Comparison of ENCODE assay signal across 29 cellular contexts in genomic region chr5:140338918-140339317, GRCh38. TPM values are rescaled to one million over a fixed set of nuclear protein-coding genes. Genes with fewer than 3 reads are reported as not detected.
DNase-seq lines count a peak whose midpoint lies in the region; ATAC-seq and TF ChIP-seq lines count a peak whose summit lies in the region.
"Had no signal": no experiment of that assay in that cellular context is flagged by ENCODE, and none has a peak within 500 bp of the region (broad histone marks: within the 10 kb centered on the region; RNA-seq: fewer than 3 reads in every experiment).

No MANE protein-coding gene starts in this region.

- DNase-seq in left ventricle myocardium inferior (no peak), cardiac septum (ENCODE audit: low spot score) (no peak), PC-9 (no peak), left lobe of liver (ENCODE audit: low spot score) (no peak), NK-92 (lab: John Stamatoyannopoulos, UW; ENCODE audit: unreplicated experiment) (no peak)
- DNase-seq: activated CD4-positive, alpha-beta T cell treated with anti-CD3 and anti-CD28 coated beads for 48 hours; aorta; Calu3; central memory CD4-positive, alpha-beta T cell; DMS79 treated with DMSO at 0.1 percent for 48 hours; GF-D8; hippocampal formation; KG1; left ventricle myocardium superior; naive B cell; NCI-H1436; NCI-H2081 treated with DMSO at 0.1 percent for 48 hours; NCI-H446; NCI-H774; stimulated activated CD4-positive, alpha-beta T cell treated with anti-CD3 and anti-CD28 coated beads, Interleukin-4, amount 100 ng/mL, for 24 hours; WERI-Rb-1 had no signal

- H3K9me3 ChIP-seq in left ventricle myocardium inferior (replicated peaks) (no peaks in the 10 kb centered on the region), PC-9 (ENCODE audit: insufficient read depth, low read depth) (no peaks in the 10 kb centered on the region), stomach smooth muscle (ENCODE audit: control insufficient read depth in 2 of 2, low read length in 2 of 2) (no peaks in the 10 kb centered on the region)
- H3K9me3 ChIP-seq: esophagus muscularis mucosa, HAP-1, suprapubic skin had no signal

- POLR2A ChIA-PET in PC-9 (lab: Charles Lee; ENCODE audit: unreplicated experiment): no interaction called here

- no TSS peak for BruUV-seq in PC-9 (replicated peaks; lab: Mats Ljungman, UMichigan)

- CTCF ChIA-PET in PC-9 (lab: Charles Lee): no interaction called here

- intact Hi-C loops in left ventricle myocardium inferior (cut with micrococcal nuclease): no loop called here
- intact Hi-C loops in cardiac septum (cut with DNase I): no loop called here
- intact Hi-C loops in PC-9 (cut with micrococcal nuclease; ENCODE audit: unreplicated experiment): no loop called here

- no peak overlapping the region for H3K9ac ChIP-seq in stomach smooth muscle (ENCODE audit: low read length in 2 of 2)

- H3K36me3 ChIP-seq in left ventricle myocardium inferior (peaks cover 39% of the 10 kb centered on the region), PC-9 (ENCODE audit: low read depth) (peaks cover 74% of the 10 kb centered on the region), stomach smooth muscle (ENCODE audit: control insufficient read depth in 2 of 2, insufficient read depth in 2 of 2, low read length in 2 of 2) (peaks cover 9 to 12% of the 10 kb centered on the region in 2 donors)
- H3K36me3 ChIP-seq: HAP-1, WERI-Rb-1 had no signal

- H4K20me1 ChIP-seq in PC-9 (ENCODE audit: insufficient read depth): peaks cover 80% of the 10 kb centered on the region

- no peaks in the 10 kb centered on the region for H3K9me2 ChIP-seq in PC-9 (ENCODE audit: insufficient read depth)

- no peak overlapping the region for H2AFZ ChIP-seq in PC-9

- peak; percentile 63 for ATAC-seq in left lobe of liver
- no peak for ATAC-seq in GM19035 (IDR thresholded peaks at IDR 0.05; ENCODE audit: unreplicated experiment)
- ATAC-seq in HG03354 (IDR thresholded peaks at IDR 0.05; ENCODE audit: poor library complexity, severe bottlenecking, unreplicated experiment): no peak
- ATAC-seq: left ventricle myocardium superior; stimulated activated memory B cell treated with anti-CD40 and anti-IgM and Interleukin-4, amounts not matched to agents 10 μg/mL and 1 μg/mL and 100 μg/mL, for 72 hours had no signal

- H3F3A ChIP-seq in PC-9 (ENCODE audit: insufficient read depth, low read depth): peaks cover 90% of the 10 kb centered on the region

- H3K4me3 ChIP-seq in left ventricle myocardium inferior (no peak overlapping the region), PC-9 (no peak overlapping the region), stomach smooth muscle (ENCODE audit: low read length in 2 of 2) (no peak overlapping the region)
- H3K4me3 ChIP-seq: esophagus muscularis mucosa, HAP-1, suprapubic skin had no signal

- H3K4me1 ChIP-seq in left ventricle myocardium inferior (peaks cover 96% of the 10 kb centered on the region), PC-9 (replicated peaks; ENCODE audit: insufficient read depth) (peaks cover 45% of the 10 kb centered on the region), stomach smooth muscle (ENCODE audit: control insufficient read depth, insufficient read depth, low read length) (peaks cover 60% of the 10 kb centered on the region)
- H3K4me1 ChIP-seq: HAP-1 had no signal

- peaks cover 66% of the 10 kb centered on the region for H3K79me2 ChIP-seq in PC-9 (ENCODE audit: low read depth)

- H3K27ac ChIP-seq in left ventricle myocardium inferior (replicated peaks) (peak overlapping the region; percentile 92), PC-9 (no peak overlapping the region), stomach smooth muscle (ENCODE audit: low read length) (peak overlapping the region; percentile 18)
- H3K27ac ChIP-seq: suprapubic skin, WERI-Rb-1 had no signal

- H3K27me3 ChIP-seq in left ventricle myocardium inferior (ENCODE audit: low read depth) (no peaks in the 10 kb centered on the region), PC-9 (ENCODE audit: insufficient read depth, low read depth) (no peaks in the 10 kb centered on the region), stomach smooth muscle (ENCODE audit: control insufficient read depth in 1 of 2, insufficient read depth in 2 of 2, low read length in 2 of 2) (no peaks in the 10 kb centered on the region)
- H3K27me3 ChIP-seq: esophagus muscularis mucosa, foreskin keratinocyte, suprapubic skin had no signal

- TF ChIP-seq CTCF in left ventricle myocardium inferior (IDR thresholded peaks at IDR 0.05; ENCODE audit: borderline replicate concordance): no peak
- TF ChIP-seq CTCF in PC-9 (conservative IDR thresholded peaks at IDR 0.05): no peak

- H3K4me2 ChIP-seq in PC-9: peak overlapping the region; percentile 20; the same call in 1 of the 2 replicates

RNA-seq across cellular contexts. Expression of gene HBEGF, which starts 7.5 kb away (rescaled TPM):
- total RNA-seq in left ventricle myocardium inferior: 27.2 TPM
- 73.9 TPM for total RNA-seq in cardiac septum
- 8.5 and 9.0 TPM in 2 replicates for total RNA-seq in PC-9 (2021)
- total RNA-seq in left lobe of liver: 0.70 TPM

RNA-seq across cellular contexts. Expression of gene SLC4A9, which starts 21.1 kb away (rescaled TPM):
- 0.44 TPM for total RNA-seq in left ventricle myocardium inferior
- 0.19 TPM for total RNA-seq in cardiac septum
- total RNA-seq in PC-9 (2021): 0.20 and 0.53 TPM in 2 replicates
- total RNA-seq in left lobe of liver: 0.10 TPM
- total RNA-seq: aorta, Calu3, esophagus muscularis mucosa, left ventricle myocardium superior had no signal

RNA-seq across cellular contexts. Expression of gene PFDN1, which starts 36.0 kb away (rescaled TPM):
- 68.7 TPM for total RNA-seq in left ventricle myocardium inferior
- total RNA-seq in cardiac septum: 71.7 TPM
- total RNA-seq in PC-9 (2021): 62.7 and 69.1 TPM in 2 replicates
- 11.0 TPM for total RNA-seq in left lobe of liver
